11 cellular contexts compared by ENCODE assay signal in the genomic region with DNA sequence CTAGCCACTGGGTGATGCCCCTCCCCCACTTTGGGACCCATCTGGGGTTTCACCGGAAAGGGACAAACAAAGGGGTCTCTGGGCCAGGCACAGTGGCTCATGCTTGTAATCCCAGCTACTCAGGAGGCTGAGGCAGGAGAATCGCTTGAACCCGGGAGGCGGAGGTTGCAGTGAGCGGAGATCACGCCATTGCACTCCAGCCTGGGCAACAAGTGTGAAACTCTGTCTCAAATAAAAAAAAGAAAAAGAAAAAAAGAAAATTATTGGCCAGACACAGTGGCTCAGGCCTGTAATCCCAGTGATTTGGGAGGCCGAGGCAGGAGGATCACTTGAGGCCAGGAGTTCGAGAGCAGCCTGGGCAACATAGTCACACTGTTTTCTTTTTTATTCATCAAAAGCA. TPM values are rescaled to one million over a fixed set of nuclear protein-coding genes. Genes with fewer than 3 reads are reported as not detected.
DNase-seq lines count a peak whose midpoint lies in the region; ATAC-seq and TF ChIP-seq lines count a peak whose summit lies in the region.
"Not testable (repeated sequence)": the region's sequence is repeated elsewhere in the genome, so short reads cannot be mapped to it uniquely, and the experiment has no call there.
"Had no signal": no experiment of that assay in that cellular context is flagged by ENCODE, and none has a peak within 500 bp of the region (broad histone marks: within the 10 kb centered on the region; RNA-seq: fewer than 3 reads in every experiment).

No MANE protein-coding gene starts in this region.

- H3K27ac Mint-ChIP-seq in endodermal cell, neural progenitor cell: not testable (repeated sequence)

- H3K79me2 ChIP-seq in DND-41 (ENCODE audit: insufficient read depth, low read length), result peaks cover 16% of the 10 kb centered on the region
- peaks cover 23% of the 10 kb centered on the region for H3K79me2 ChIP-seq in neural progenitor cell (ENCODE audit: low read depth)

- H3K4me3 Mint-ChIP-seq in endodermal cell, neural progenitor cell: not testable (repeated sequence)

- not testable (repeated sequence) for ATAC-seq in DND-41 (ENCODE audit: insufficient read depth, low read depth)

- H2AFZ ChIP-seq in DND-41 (ENCODE audit: low read depth, low read length), result 0 out of 2 replicates have a peak overlapping the region, but pooled peaks have one; percentile 45
- H2AFZ ChIP-seq in neural progenitor cell (replicated peaks), result peak overlapping the region; percentile 32

- not testable (repeated sequence) for H3K9ac ChIP-seq in DND-41 (ENCODE audit: low read depth, low read length); neural progenitor cell
- peak overlapping the region; percentile 15 for H3K9ac ChIP-seq in endodermal cell (ENCODE audit: extremely low read depth, low read length, poor library complexity, severe bottlenecking)

- H3K27me3 ChIP-seq in DND-41 (ENCODE audit: insufficient read depth, low read length, poor library complexity); WERI-Rb-1 (ENCODE audit: insufficient read depth, low read depth, severe bottlenecking); endodermal cell (ENCODE audit: control insufficient read depth, insufficient read depth, low read length, poor library complexity, severe bottlenecking); prostate gland (replicated peaks; ENCODE audit: insufficient read depth); suprapubic skin: not testable (repeated sequence)
- H3K27me3 ChIP-seq in neural progenitor cell, result peaks cover 11% of the 10 kb centered on the region

- H3F3A ChIP-seq in neural progenitor cell (ENCODE audit: low read depth), result not testable (repeated sequence)

- H3K36me3 ChIP-seq in DND-41 (ENCODE audit: insufficient read depth, low read length), result peaks cover 15% of the 10 kb centered on the region
- peaks cover 19% of the 10 kb centered on the region for H3K36me3 ChIP-seq in WERI-Rb-1
- not testable (repeated sequence) for H3K36me3 ChIP-seq in endodermal cell (ENCODE audit: control insufficient read depth, insufficient read depth, low read length); neural progenitor cell; prostate gland; suprapubic skin

- H3K4me2 ChIP-seq in DND-41 (ENCODE audit: insufficient read depth, low read length); neural progenitor cell: not testable (repeated sequence)

- H3K9me3 Mint-ChIP-seq in endodermal cell, neural progenitor cell: not testable (repeated sequence)

- H3K27ac ChIP-seq in 22Rv1 (peak overlapping the region; percentile 39), WERI-Rb-1 (peak overlapping the region; percentile 43), prostate gland (peak overlapping the region; percentile 74 to 82), suprapubic skin (peak overlapping the region; percentile 57)
- not testable (repeated sequence) for H3K27ac ChIP-seq in DND-41 (ENCODE audit: low read length); endodermal cell (ENCODE audit: low read depth, low read length); neural progenitor cell

- not testable (repeated sequence) for H3K9me3 ChIP-seq in DND-41 (ENCODE audit: insufficient read depth, low read length, severe bottlenecking); WERI-Rb-1 (ENCODE audit: severe bottlenecking); endodermal cell (ENCODE audit: control insufficient read depth, low read length); neural progenitor cell (ENCODE audit: low read depth); prostate gland; suprapubic skin

- not testable (repeated sequence) for H4K20me1 ChIP-seq in DND-41 (ENCODE audit: insufficient read depth, low read length); neural progenitor cell (ENCODE audit: low read depth)

- H3K4me3 ChIP-seq in DND-41 (ENCODE audit: low read depth in 1 of 2, low read length in 2 of 2); WERI-Rb-1 (ENCODE audit: low read depth, low read length); endodermal cell (ENCODE audit: low read length); neural progenitor cell; prostate gland; suprapubic skin: not testable (repeated sequence)
- H3K4me3 ChIP-seq in LNCaP clone FGC (ENCODE audit: low read depth, low read length), result peak overlapping the region; percentile 26

- H3K4me1 Mint-ChIP-seq in endodermal cell, result not testable (repeated sequence)
- peaks cover 17% of the 10 kb centered on the region for H3K4me1 Mint-ChIP-seq in neural progenitor cell

- TF ChIP-seq EP300 in suprapubic skin (IDR thresholded peaks at IDR 0.05), result not testable (repeated sequence)

- not testable (repeated sequence) for TF ChIP-seq CTCF in 22Rv1 (IDR thresholded peaks at IDR 0.05); DND-41 (IDR thresholded peaks at IDR 0.05; ENCODE audit: borderline replicate concordance, extremely low read depth, low read length, poor library complexity, severe bottlenecking); LNCaP clone FGC (IDR thresholded peaks at IDR 0.05; ENCODE audit: control insufficient read depth, extremely low read depth, insufficient read depth); WERI-Rb-1 (IDR thresholded peaks at IDR 0.05; ENCODE audit: low read depth, low read length); endodermal cell (conservative IDR thresholded peaks at IDR 0.05); neural progenitor cell (IDR thresholded peaks at IDR 0.05); prostate gland (IDR thresholded peaks at IDR 0.05); suprapubic skin (IDR thresholded peaks at IDR 0.05)

- H3K27me3 Mint-ChIP-seq in endodermal cell (ENCODE audit: insufficient read depth), result not testable (repeated sequence)
- H3K27me3 Mint-ChIP-seq in neural progenitor cell (ENCODE audit: insufficient read depth, low read depth), result peaks cover 13% of the 10 kb centered on the region

- TF ChIP-seq POLR2A in prostate gland (IDR thresholded peaks at IDR 0.05); suprapubic skin (IDR thresholded peaks at IDR 0.05): not testable (repeated sequence)

- H3K4me1 ChIP-seq in DND-41 (ENCODE audit: insufficient read depth, low read length) (peaks cover 26% of the 10 kb centered on the region), prostate gland (replicated peaks) (peaks cover 22% of the 10 kb centered on the region), suprapubic skin (peaks cover 39% of the 10 kb centered on the region)
- not testable (repeated sequence) for H3K4me1 ChIP-seq in endodermal cell (ENCODE audit: control insufficient read depth, insufficient read depth, low read length); neural progenitor cell

- DNase-seq in DND-41; LNCaP clone FGC (ENCODE audit: low read depth); WERI-Rb-1; endodermal cell; neural progenitor cell (ENCODE audit: low spot score); prostate gland (ENCODE audit: low spot score); suprapubic skin (ENCODE audit: low spot score in 2 of 2): not testable (repeated sequence)

- not testable (repeated sequence) for H3K36me3 Mint-ChIP-seq in endodermal cell (ENCODE audit: low read depth); neural progenitor cell

- intact Hi-C loops in prostate gland (cut with DNase I), result not testable (repeated sequence)

- WGBS in endodermal cell (ENCODE audit: insufficient coverage in 1 of 2, insufficient read length in 1 of 2), 2 experiments, result 79 to 92% methylated on average over 8 of the region's 8 CpGs
- 66% methylated on average over 8 of the region's 8 CpGs for WGBS in prostate gland
- WGBS in suprapubic skin, result 86% methylated on average over 8 of the region's 8 CpGs

RNA-seq across cellular contexts. Expression of gene MCAT, which starts 2.2 kb away (rescaled TPM):
- total RNA-seq in endodermal cell (10 to 100 TPM; 17.1 to 19.9 TPM), neural progenitor cell (ENCODE audit: low replicate concordance) (10.5 and 25.4 TPM in 2 replicates), prostate gland (10 to 100 TPM; 39.1 to 39.9 TPM), suprapubic skin (10 to 100 TPM; 21.1 to 38.0 (median 25.2) TPM)
- 14.7 TPM for polyA plus RNA-seq in endodermal cell (2013, experiment 1 of 2)
- 14.6 TPM for polyA plus RNA-seq in endodermal cell (2013, experiment 2 of 2)

RNA-seq across cellular contexts. Expression of gene TSPO, which starts 6.0 kb away (rescaled TPM):
- 10 to 100 TPM in 1 of 2 donors, 1 to 10 TPM in 1; 9.6 to 12.3 TPM for total RNA-seq in endodermal cell
- polyA plus RNA-seq in endodermal cell (2013, experiment 1 of 2), result 25.2 TPM
- 20.9 TPM for polyA plus RNA-seq in endodermal cell (2013, experiment 2 of 2)
- 1.6 and 9.9 TPM in 2 replicates for total RNA-seq in neural progenitor cell (ENCODE audit: low replicate concordance)
- 100 to 1,000 TPM; 238 to 575 TPM for total RNA-seq in prostate gland
- 100 to 1,000 TPM; 346 to 897 (median 746) TPM for total RNA-seq in suprapubic skin

RNA-seq across cellular contexts. Expression of gene BIK, which starts 34.8 kb away (rescaled TPM):
- total RNA-seq in endodermal cell (10 to 100 TPM in 1 of 2 donors, 1 to 10 TPM in 1; 5.8 to 13.3 TPM), neural progenitor cell (ENCODE audit: low replicate concordance) (1.6 and 2.2 TPM in 2 replicates), prostate gland (10 to 100 TPM; 22.1 to 68.4 TPM), suprapubic skin (10 to 100 TPM in 1 of 4 donors, 1 to 10 TPM in 3; 6.1 to 11.3 (median 7.3) TPM)
- 0.82 TPM for polyA plus RNA-seq in endodermal cell (2013, experiment 1 of 2)
- polyA plus RNA-seq in endodermal cell (2013, experiment 2 of 2), result 0.79 TPM
- total RNA-seq: GM23248 had no signal
- polyA plus RNA-seq: AG04450, GM23248, IMR-90 had no signal

RNA-seq across cellular contexts. Expression of gene TTLL12, which starts 41.6 kb away (rescaled TPM):
- total RNA-seq in endodermal cell (10 to 100 TPM; 49.8 to 71.0 TPM), neural progenitor cell (ENCODE audit: low replicate concordance) (27.8 and 73.2 TPM in 2 replicates), prostate gland (100 to 1,000 TPM in 1 of 2 donors, 10 to 100 TPM in 1; 62.5 to 118 TPM), suprapubic skin (10 to 100 TPM; 43.6 to 93.9 (median 81.4) TPM)
- 39.6 TPM for polyA plus RNA-seq in endodermal cell (2013, experiment 1 of 2)
- polyA plus RNA-seq in endodermal cell (2013, experiment 2 of 2), result 33.2 TPM

RNA-seq across cellular contexts. Expression of gene TTLL1, which starts 56.2 kb away (rescaled TPM):
- 10 to 100 TPM in 1 of 2 donors, 1 to 10 TPM in 1; 6.9 to 10.4 TPM for total RNA-seq in endodermal cell
- polyA plus RNA-seq in endodermal cell (2013, experiment 1 of 2), result 27.1 TPM
- polyA plus RNA-seq in endodermal cell (2013, experiment 2 of 2), result 28.3 TPM
- 9.4 and 16.0 TPM in 2 replicates for total RNA-seq in neural progenitor cell (ENCODE audit: low replicate concordance)
- total RNA-seq in prostate gland, result 10 to 100 TPM in 1 of 2 donors, 1 to 10 TPM in 1; 8.8 to 22.3 TPM
- 1 to 10 TPM; 4.3 to 8.7 (median 5.0) TPM for total RNA-seq in suprapubic skin

Comparison
In these comparisons a context has a peak if more than half of its experiments do, and no peak if none do; other contexts are left out.
1. RNA of gene TSPO, which starts 6.0 kb away (total RNA-seq): 346 to 897 TPM in suprapubic skin and 238 to 575 TPM in prostate gland; 9.6 to 12.3 TPM in endodermal cell and 1.6 to 9.9 TPM in neural progenitor cell; every median in the first group is over 10 times any median in the second.